In genomic region chr15:40103124-40103858, GRCh38 we compare ENCODE assay signal across 8 cellular contexts. TPM values are rescaled to one million over a fixed set of nuclear protein-coding genes. Genes with fewer than 3 reads are reported as not detected.
DNase-seq lines count a peak whose midpoint lies in the region; ATAC-seq, FAIRE-seq and TF ChIP-seq lines count a peak whose summit lies in the region.

No MANE protein-coding gene starts in this region.

- 9 to 20% (median 16%) methylated on average over 20 to 28 of the region's 28 CpGs for WGBS in stomach, 5 donors

- no peak for ATAC-seq in GM19328 (IDR thresholded peaks at IDR 0.05; ENCODE audit: unreplicated experiment)
- no peak for ATAC-seq in HG02938 (IDR thresholded peaks at IDR 0.05; ENCODE audit: unreplicated experiment)
- no peak for ATAC-seq in HG02870 (IDR thresholded peaks at IDR 0.05; ENCODE audit: unreplicated experiment)

- FAIRE-seq in keratinocyte (lab: Jason Lieb, UNC), result no peak

- dilution Hi-C loops in keratinocyte (cut with MboI; ENCODE audit: extremely low pct_ligation_motif_present, low sequenced_read_pairs), result no loop called here

- H3K9me1 ChIP-seq in keratinocyte (ENCODE audit: control insufficient read depth, extremely low read depth, insufficient read depth, low read length), result peaks cover 4% of the 10 kb centered on the region

- H3K9ac ChIP-seq in keratinocyte (ENCODE audit: control insufficient read depth, extremely low read depth, insufficient read depth, low read length), result peak overlapping the region; percentile 56

- H3K27me3 ChIP-seq in keratinocyte (ENCODE audit: control insufficient read depth, extremely low read depth, insufficient read depth, low read length) (peaks cover 8% of the 10 kb centered on the region), stomach (no peaks in the 10 kb centered on the region)

- H3K27ac ChIP-seq in keratinocyte (ENCODE audit: control insufficient read depth, insufficient read depth, low read length), result peak overlapping the region; percentile 19
- H3K27ac ChIP-seq in stomach, result peak overlapping the region; percentile 79 to 94 (median 90)

- H2AFZ ChIP-seq in keratinocyte (ENCODE audit: control insufficient read depth, low read length), result peak overlapping the region; percentile 30

- peaks cover 7% of the 10 kb centered on the region for H4K20me1 ChIP-seq in keratinocyte (ENCODE audit: control insufficient read depth, extremely low read depth, insufficient read depth, low read length)

- no peaks in the 10 kb centered on the region for H3K9me3 ChIP-seq in keratinocyte (ENCODE audit: control insufficient read depth, low read depth, low read length)
- no peaks in the 10 kb centered on the region for H3K9me3 ChIP-seq in stomach

- intact Hi-C loops in stomach (cut with DNase I; ENCODE audit: low total_unique reads), result no loop called here

- H3K36me3 ChIP-seq in keratinocyte (ENCODE audit: control insufficient read depth in 2 of 2, extremely low read depth in 1 of 2, insufficient read depth in 2 of 2, low read length in 2 of 2) (no peaks in the 10 kb centered on the region), stomach (no peaks in the 10 kb centered on the region)

- H3K4me2 ChIP-seq in keratinocyte (ENCODE audit: control insufficient read depth, extremely low read depth, insufficient read depth, low read depth, low read length), result peak overlapping the region; percentile 80

- H3K4me1 ChIP-seq in keratinocyte (ENCODE audit: control insufficient read depth, extremely low read depth, insufficient read depth, low read length), result peaks cover 60% of the 10 kb centered on the region
- H3K4me1 ChIP-seq in stomach, result peaks cover 97 to 100% (median 100%) of the 10 kb centered on the region in 4 donors

- no peaks in the 10 kb centered on the region for H3K79me2 ChIP-seq in keratinocyte (ENCODE audit: control insufficient read depth, insufficient read depth, low read length)

- TF ChIP-seq CTCF in keratinocyte (optimal IDR thresholded peaks at IDR 0.05 in 1 of 3, IDR thresholded peaks at IDR 0.05 in 1 of 3, conservative IDR thresholded peaks at IDR 0.05 in 1 of 3; ENCODE audit: extremely low read depth in 1 of 3, insufficient read depth in 2 of 3, low read length in 3 of 3), result no peak
- TF ChIP-seq CTCF in stomach (IDR thresholded peaks at IDR 0.05), result no peak

- no peak for TF ChIP-seq POLR2A in stomach (IDR thresholded peaks at IDR 0.05)

- H3K4me3 ChIP-seq in keratinocyte (ENCODE audit: control insufficient read depth in 2 of 3, extremely low read depth in 1 of 3, insufficient read depth in 2 of 3, low read depth in 1 of 3, low read length in 3 of 3), result peak overlapping the region in 2 of 3 experiments; percentile 23 to 49
- H3K4me3 ChIP-seq in stomach, result peak overlapping the region in 2 of 4 donors; percentile 11 to 21

- DNase-seq in EL, result peak; percentile 73
- DNase-seq in NCI-H345 (lab: John Stamatoyannopoulos, UW), result peak; percentile 97
- peak; percentile 27 to 64 for DNase-seq in cerebellar nuclear complex (lab: John Stamatoyannopoulos, UW)
- DNase-seq in keratinocyte (ENCODE audit: low read depth, low spot score), result no peak
- DNase-seq in stomach, result peak; percentile 94

- TF ChIP-seq EP300 in stomach (IDR thresholded peaks at IDR 0.05), result no peak

RNA-seq across cellular contexts. Expression of gene BMF, which starts 5.4 kb away (rescaled TPM):
- polyA plus RNA-seq in keratinocyte (0.05 to 0.30 TPM (median 0.13 TPM) in 3 replicates), stomach (1 to 10 TPM; 3.8 to 6.5 (median 5.1) TPM)
- 0.07 TPM for polyA plus RNA-seq in keratinocyte (2011; ENCODE audit: low read depth)
- 0.04 and 0.12 TPM in 2 replicates for polyA plus RNA-seq in keratinocyte (2011; cell fraction: cytosol; rRNA removed)
- polyA plus RNA-seq in keratinocyte (2011; cell fraction: nucleus; rRNA removed), result 0.15 and 0.72 TPM in 2 replicates
- 0.02 and 0.24 TPM in 2 replicates for polyA plus RNA-seq in keratinocyte (2012; ENCODE audit: low replicate concordance)
- polyA minus RNA-seq in keratinocyte, result 0.16 to 0.36 TPM (median 0.16 TPM) in 3 replicates
- not detected for polyA minus RNA-seq in keratinocyte (2011; cell fraction: cytosol; rRNA and poly(A)+ RNA removed)
- polyA minus RNA-seq in keratinocyte (2011; cell fraction: nucleus; rRNA and poly(A)+ RNA removed), result 0.32 and 1.0 TPM in 2 replicates
- total RNA-seq in stomach, result 10 to 100 TPM in 3 of 5 donors, 1 to 10 TPM in 2; 2.2 to 11.7 (median 10.7) TPM

RNA-seq across cellular contexts. Expression of gene BUB1B, which starts 57.6 kb away (rescaled TPM):
- polyA plus RNA-seq in keratinocyte, result 3.3 to 19.7 TPM (median 9.3 TPM) in 3 replicates
- polyA plus RNA-seq in keratinocyte (2011; ENCODE audit: low read depth), result 1.1 TPM
- polyA plus RNA-seq in keratinocyte (2011; cell fraction: cytosol; rRNA removed), result 2.3 and 4.5 TPM in 2 replicates
- polyA plus RNA-seq in keratinocyte (2011; cell fraction: nucleus; rRNA removed), result 9.9 and 10.8 TPM in 2 replicates
- 0.27 and 8.8 TPM in 2 replicates for polyA plus RNA-seq in keratinocyte (2012; ENCODE audit: low replicate concordance)
- polyA minus RNA-seq in keratinocyte, result 1.7 to 11.2 TPM (median 9.2 TPM) in 3 replicates
- 8.4 TPM for polyA minus RNA-seq in keratinocyte (2011; cell fraction: cytosol; rRNA and poly(A)+ RNA removed)
- polyA minus RNA-seq in keratinocyte (2011; cell fraction: nucleus; rRNA and poly(A)+ RNA removed), result 2.7 and 6.0 TPM in 2 replicates
- total RNA-seq in stomach, result 10 to 100 TPM in 1 of 5 donors, 1 to 10 TPM in 4; 1.8 to 25.0 (median 4.6) TPM
- 1 to 10 TPM; 1.6 to 5.6 (median 2.6) TPM for polyA plus RNA-seq in stomach
